ENCODE assay signal across 8 cellular contexts in genomic region chr17:73255671-73256181, GRCh38. TPM values are rescaled to one million over a fixed set of nuclear protein-coding genes. Genes with fewer than 3 reads are reported as not detected.
DNase-seq lines count a peak whose midpoint lies in the region; ATAC-seq and TF ChIP-seq lines count a peak whose summit lies in the region.

No MANE protein-coding gene starts in this region.

- H3K27me3 ChIP-seq in liver (ENCODE audit: control insufficient read depth in 4 of 4, insufficient read depth in 4 of 4, low read length in 3 of 4): no peaks in the 10 kb centered on the region

- peak; percentile 82 to 91 for ATAC-seq in activated CD4-positive, CD25-positive, alpha-beta regulatory T cell treated with anti-CD3 and anti-CD28 coated beads, Interleukin-2, amount 50 U/mL, for 24 hours
- ATAC-seq in HG03135 (IDR thresholded peaks at IDR 0.05; ENCODE audit: unreplicated experiment): no peak

- 6% methylated on average over 8 of the region's 8 CpGs for WGBS in liver

- no peaks in the 10 kb centered on the region for H3K9me3 ChIP-seq in liver (ENCODE audit: control insufficient read depth in 4 of 4, low read length in 3 of 4)

- no peak overlapping the region for H3K27ac ChIP-seq in liver (ENCODE audit: low read depth in 1 of 2, low read length in 2 of 2)

- H3K9ac ChIP-seq in liver (ENCODE audit: low read depth in 1 of 2, low read length in 2 of 2): no peak overlapping the region

- H3K4me3 ChIP-seq in liver (ENCODE audit: low read depth in 1 of 3, low read length in 3 of 3): no peak overlapping the region

- H3K4me1 ChIP-seq in liver (ENCODE audit: control insufficient read depth in 4 of 4, insufficient read depth in 4 of 4, low read length in 3 of 4): no peaks in the 10 kb centered on the region

- DNase-seq in AG09319 (ENCODE audit: extremely low read depth, low read depth): no peak
- peak; percentile 78 for DNase-seq in GM13976 (ENCODE audit: low spot score)
- DNase-seq in NCI-H1092 treated with DMSO at 0.1 percent for 48 hours (lab: John Stamatoyannopoulos, UW): peak; percentile 29
- peak; percentile 76 for DNase-seq in cerebellar cortex (ENCODE audit: low spot score)
- peak; percentile 15 for DNase-seq in stimulated activated CD8-positive, alpha-beta memory T cell treated with anti-CD3 and anti-CD28 coated beads, Interleukin-12 subunit alpha, Interleukin-12 subunit beta, amount 100 ng/mL, for 4 hours (ENCODE audit: low read depth)

- peak; percentile 100 for TF ChIP-seq RAD21 in liver (IDR thresholded peaks at IDR 0.05)

- peak; percentile 99 for TF ChIP-seq CTCF in AG09319 (IDR thresholded peaks at IDR 0.05; ENCODE audit: low read depth, low read length)
- peak; percentile 96 for TF ChIP-seq CTCF in GM13976 (IDR thresholded peaks at IDR 0.05; ENCODE audit: borderline replicate concordance, control extremely low read depth, extremely low read depth, insufficient read depth, missing control alignments)
- peak; percentile 95 for TF ChIP-seq CTCF in liver (IDR thresholded peaks at IDR 0.05; ENCODE audit: low read depth, low read length, missing input control)

- H3K36me3 ChIP-seq in liver (ENCODE audit: control insufficient read depth in 4 of 4, insufficient read depth in 3 of 4, low read depth in 1 of 4, low read length in 3 of 4): no peaks in the 10 kb centered on the region

- in situ Hi-C loops in GM13976 (cut with MboI; ENCODE audit: low sequenced_read_pairs, unreplicated experiment): loop anchor here (5.0 to 10.0 kb wide), 2 partner anchors 117 to 531 kb away; no protein-coding TSS in a partner anchor

TF ChIP-seq in liver, 16 proteins besides CTCF, POLR2A, EP300 and RAD21:
- no peak for TF ChIP-seq NR2F2 (IDR thresholded peaks at IDR 0.05)
- TF ChIP-seq SP1 (IDR thresholded peaks at IDR 0.05): no peak
- no peak for TF ChIP-seq RXRA (IDR thresholded peaks at IDR 0.05)
- TF ChIP-seq HNF4A (conservative IDR thresholded peaks at IDR 0.05): no peak
- TF ChIP-seq HNF4G (IDR thresholded peaks at IDR 0.05): no peak
- TF ChIP-seq, protein P1, sequence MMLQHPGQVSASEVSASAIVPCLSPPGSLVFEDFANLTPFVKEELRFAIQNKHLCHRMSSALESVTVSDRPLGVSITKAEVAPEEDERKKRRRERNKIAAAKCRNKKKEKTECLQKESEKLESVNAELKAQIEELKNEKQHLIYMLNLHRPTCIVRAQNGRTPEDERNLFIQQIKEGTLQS (IDR thresholded peaks at IDR 0.05): no peak
- TF ChIP-seq, protein P2, sequence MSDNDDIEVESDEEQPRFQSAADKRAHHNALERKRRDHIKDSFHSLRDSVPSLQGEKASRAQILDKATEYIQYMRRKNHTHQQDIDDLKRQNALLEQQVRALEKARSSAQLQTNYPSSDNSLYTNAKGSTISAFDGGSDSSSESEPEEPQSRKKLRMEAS (IDR thresholded peaks at IDR 0.05): no peak
- TF ChIP-seq FOXA2 (IDR thresholded peaks at IDR 0.05): no peak
- TF ChIP-seq FOXA1 (IDR thresholded peaks at IDR 0.05): no peak
- no peak for TF ChIP-seq EGR1 (IDR thresholded peaks at IDR 0.05; ENCODE audit: low read depth in 2 of 2)
- no peak for TF ChIP-seq GABPA (IDR thresholded peaks at IDR 0.05 in 1 of 2, conservative IDR thresholded peaks at IDR 0.05 in 1 of 2)
- no peak for TF ChIP-seq REST (IDR thresholded peaks at IDR 0.05)
- no peak for TF ChIP-seq YY1 (IDR thresholded peaks at IDR 0.05)

RNA-seq across cellular contexts. Expression of gene CPSF4L, which starts 6.0 kb away (rescaled TPM):
- not detected for total RNA-seq in liver
- polyA plus RNA-seq in liver: not detected

RNA-seq across cellular contexts. Expression of gene CDC42EP4, which starts 56.1 kb away (rescaled TPM):
- total RNA-seq in liver: 10 to 100 TPM; 27.5 to 31.0 TPM
- 10 to 100 TPM; 15.7 to 28.4 TPM for polyA plus RNA-seq in liver
